ENCODE assay signal across 8 cellular contexts in the genomic region with DNA sequence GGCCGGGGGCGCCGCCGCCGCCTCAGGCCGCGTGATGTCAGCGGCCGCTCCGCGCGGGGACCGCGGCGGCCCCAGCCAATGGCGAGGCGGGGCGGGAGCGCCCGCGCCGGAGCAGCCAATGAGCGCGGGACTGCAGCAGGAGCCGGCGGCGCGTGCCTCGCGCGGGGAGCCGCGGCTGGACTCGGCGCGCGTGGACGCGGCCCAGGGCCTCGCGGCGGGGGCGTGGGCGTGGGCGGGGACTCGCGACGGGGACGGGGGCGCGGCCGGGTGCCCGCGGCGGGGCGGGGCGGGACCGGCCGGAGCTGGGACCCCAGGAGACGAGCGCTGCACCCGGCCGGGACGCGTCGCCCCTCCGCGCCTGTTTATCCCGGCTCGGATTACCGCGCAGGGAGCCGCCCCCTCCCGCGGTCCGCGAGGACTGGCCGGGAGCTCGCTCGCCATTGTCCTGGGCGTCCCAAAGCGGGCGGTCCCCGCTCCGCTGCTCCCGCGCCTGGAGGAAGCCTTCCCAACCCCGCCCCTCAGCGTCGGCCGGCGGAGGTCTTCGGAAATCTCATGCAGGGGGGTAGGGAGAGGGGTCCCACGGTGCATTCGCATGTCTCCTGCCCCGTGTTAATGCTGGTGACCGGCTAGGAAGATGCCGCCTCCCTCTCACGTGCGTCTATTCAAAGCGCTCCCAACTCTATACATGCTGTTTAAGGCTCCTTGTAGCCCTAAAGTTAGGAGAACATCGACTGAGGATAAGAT. TPM values are rescaled to one million over a fixed set of nuclear protein-coding genes. Genes with fewer than 3 reads are reported as not detected.
DNase-seq lines count a peak whose midpoint lies in the region; ATAC-seq, FAIRE-seq and TF ChIP-seq lines count a peak whose summit lies in the region.

A gene (minus strand): TSS at position 33 of the 744 bp plus-strand sequence. CDS start 253 bp downstream, outside the sequence.

- peaks cover 0 to 55% (median 0%) of the 10 kb centered on the region in 7 donors for H3K27me3 ChIP-seq in heart right ventricle
- H3K27me3 ChIP-seq in parathyroid adenoma (ENCODE audit: control insufficient read depth, insufficient read depth, low read length): no peaks in the 10 kb centered on the region

- H2AFZ ChIP-seq in parathyroid adenoma: peak within 1 kb of the TSS; percentile 96

- H3K9me3 ChIP-seq in SK-N-MC (ENCODE audit: low read depth, low read length): no peaks in the 10 kb centered on the region
- H3K9me3 ChIP-seq in heart right ventricle: no peaks in the 10 kb centered on the region
- H3K9me3 ChIP-seq in parathyroid adenoma (ENCODE audit: control insufficient read depth, low read length): no peaks in the 10 kb centered on the region

- WGBS in adipose tissue, 3 donors: 0 to 1% (median 0%) methylated on average over 24 to 95 of the region's 102 CpGs
- 0 to 1% methylated on average over 47 to 102 of the region's 102 CpGs for WGBS in heart right ventricle, 2 donors

- DNase-seq in 8988T (peak; percentile 65), SK-N-MC (ENCODE audit: low read depth, low spot score) (no peak), heart right ventricle (peak; percentile 32 to 69), RCC 7860 (ENCODE audit: low spot score) (no peak)

- peaks cover 4 to 26% (median 15%) of the 10 kb centered on the region in 9 donors for H3K4me1 ChIP-seq in heart right ventricle
- H3K4me1 ChIP-seq in parathyroid adenoma: peaks cover 7% of the 10 kb centered on the region

- peak; percentile 72 for ATAC-seq in GM18868 (IDR thresholded peaks at IDR 0.05; ENCODE audit: unreplicated experiment)
- ATAC-seq in HG03520 (IDR thresholded peaks at IDR 0.05; ENCODE audit: unreplicated experiment): peak; percentile 66
- ATAC-seq in heart right ventricle: peak; percentile 71 to 89 (median 86)

- H3K79me2 ChIP-seq in parathyroid adenoma: peaks cover 3% of the 10 kb centered on the region

- FAIRE-seq in RCC 7860 (lab: Jason Lieb, UNC): no peak

- H3K36me3 ChIP-seq in SK-N-MC (ENCODE audit: insufficient read depth, low read length): no peaks in the 10 kb centered on the region
- H3K36me3 ChIP-seq in heart right ventricle: no peaks in the 10 kb centered on the region
- H3K36me3 ChIP-seq in parathyroid adenoma (ENCODE audit: control insufficient read depth, insufficient read depth, low read length): no peaks in the 10 kb centered on the region

- H3K4me3 ChIP-seq in SK-N-MC (peak within 1 kb of the TSS; percentile 79), heart right ventricle (peak within 1 kb of the TSS; percentile 51 to 93 (median 67)), parathyroid adenoma (ENCODE audit: low read depth, low read length) (peak within 1 kb of the TSS; percentile 79)

- H3K27ac ChIP-seq in SK-N-MC (no peak within 1 kb of the TSS), adipose tissue (ENCODE audit: low read depth, low read length) (no peak within 1 kb of the TSS), heart right ventricle (peak within 1 kb of the TSS in 9 of 10 donors; percentile 4 to 75 (median 59)), parathyroid adenoma (peak within 1 kb of the TSS; percentile 87)

- H3K9ac ChIP-seq in SK-N-MC (ENCODE audit: insufficient read length) (peak within 1 kb of the TSS; percentile 45), parathyroid adenoma (no peak within 1 kb of the TSS)

- TF ChIP-seq CTCF in heart right ventricle (IDR thresholded peaks at IDR 0.05) (no peak), parathyroid adenoma (IDR thresholded peaks at IDR 0.05) (no peak)

- H3K4me2 ChIP-seq in parathyroid adenoma (ENCODE audit: low read length): peak within 1 kb of the TSS; percentile 89

- intact Hi-C loops in heart right ventricle (cut with DNase I): loop anchor here in 1 of 10 donors (5.0 kb wide), 1 partner anchor 37 kb away; no protein-coding TSS in a partner anchor

RNA-seq across cellular contexts. Expression of the gene that starts here (rescaled TPM):
- polyA plus RNA-seq in adipose tissue (10 to 100 TPM in 2 of 3 donors, 1 to 10 TPM in 1; 5.4 to 25.2 (median 12.3) TPM), heart right ventricle (1 to 10 TPM; 2.2 to 6.9 TPM)
- total RNA-seq in heart right ventricle: 10 to 100 TPM in 2 of 10 donors, 1 to 10 TPM in 8; 1.3 to 18.8 (median 3.4) TPM

Comparison
In these comparisons a context has a peak if more than half of its experiments do, and no peak if none do; other contexts are left out.
1. DNase-seq: peak in 8988T (single experiment) and heart right ventricle (2 of 2); none in SK-N-MC (single experiment) and RCC 7860 (single experiment).
2. H3K27ac ChIP-seq: peak in heart right ventricle (9 of 10) and parathyroid adenoma (single experiment); none in SK-N-MC (single experiment) and adipose tissue (single experiment).
3. Peak in every context shown above with its lines, with median percentiles within 50 percentile points of each other: ATAC-seq and H3K4me3 ChIP-seq.